In genomic region chr12:77830502-77830901, GRCh38 we compare ENCODE assay signal across 16 cellular contexts. TPM values are rescaled to one million over a fixed set of nuclear protein-coding genes. Genes with fewer than 3 reads are reported as not detected.
DNase-seq lines count a peak whose midpoint lies in the region; ATAC-seq and TF ChIP-seq lines count a peak whose summit lies in the region.
"Had no signal": no experiment of that assay in that cellular context is flagged by ENCODE, and none has a peak within 500 bp of the region (broad histone marks: within the 10 kb centered on the region; RNA-seq: fewer than 3 reads in every experiment).

Gene NAV3, plus strand, starts transcription at chr12:77830894. Its CDS starts 568 bp downstream, at chr12:77831462.

- ATAC-seq in psoas muscle (peak in 1 of 4 donors; percentile 53), HG03108 (IDR thresholded peaks at IDR 0.05; ENCODE audit: unreplicated experiment) (no peak), HG02571 (IDR thresholded peaks at IDR 0.05; ENCODE audit: unreplicated experiment) (no peak)
- ATAC-seq: WTC11 had no signal

- no peaks in the 10 kb centered on the region for H3K36me3 ChIP-seq in breast epithelium
- no peaks in the 10 kb centered on the region for H3K36me3 ChIP-seq in left ventricle myocardium inferior
- H3K36me3 ChIP-seq in psoas muscle (ENCODE audit: insufficient read depth in 1 of 2, low read depth in 1 of 2) = no peaks in the 10 kb centered on the region

- intact Hi-C loops in breast epithelium (cut with DNase I; ENCODE audit: low total_unique reads) (no loop called here), left ventricle myocardium inferior (cut with micrococcal nuclease) (no loop called here), psoas muscle (cut with DNase I) (no loop called here)

- no peaks in the 10 kb centered on the region for H3K27me3 ChIP-seq in breast epithelium
- no peaks in the 10 kb centered on the region for H3K27me3 ChIP-seq in left ventricle myocardium inferior (ENCODE audit: low read depth)
- no peaks in the 10 kb centered on the region for H3K27me3 ChIP-seq in psoas muscle (ENCODE audit: insufficient read depth in 3 of 3, low read length in 2 of 3)

- H3K9me3 ChIP-seq in breast epithelium (no peaks in the 10 kb centered on the region), left ventricle myocardium inferior (replicated peaks) (no peaks in the 10 kb centered on the region), psoas muscle (no peaks in the 10 kb centered on the region)

- TF ChIP-seq POLR2A in breast epithelium (IDR thresholded peaks at IDR 0.05) = no peak

- H3K4me3 ChIP-seq in breast epithelium (peak within 1 kb of the TSS in 1 of 3 donors; percentile 8), left ventricle myocardium inferior (peak within 1 kb of the TSS; percentile 29), psoas muscle (peak within 1 kb of the TSS; percentile 8)
- H3K4me3 ChIP-seq: lung had no signal

- H3K4me1 ChIP-seq in breast epithelium (no peaks in the 10 kb centered on the region), left ventricle myocardium inferior (peaks cover 21% of the 10 kb centered on the region), psoas muscle (no peaks in the 10 kb centered on the region)

- 3 to 5% (median 5%) methylated on average over 3 of the region's 3 CpGs for WGBS in psoas muscle, 3 donors

- TF ChIP-seq CTCF in breast epithelium (IDR thresholded peaks at IDR 0.05) (no peak), left ventricle myocardium inferior (IDR thresholded peaks at IDR 0.05; ENCODE audit: borderline replicate concordance) (no peak), psoas muscle (IDR thresholded peaks at IDR 0.05) (no peak)

- DNase-seq in Daoy (ENCODE audit: low read depth) (no peak), breast epithelium (ENCODE audit: low spot score in 2 of 2) (no peak), left ventricle myocardium inferior (no peak), psoas muscle (no peak), DMS 273 treated with DMSO at 0.1 percent for 48 hours (lab: John Stamatoyannopoulos, UW) (no peak)
- DNase-seq in activated CD4-positive, alpha-beta T cell treated with anti-CD3 and anti-CD28 coated beads, Interleukin-2, amount 50 U/mL, for 1 hour = no peak
- DNase-seq: activated naive CD4-positive, alpha-beta T cell treated with anti-CD3 and anti-CD28 coated beads for 36 hours; C1 segment of cervical spinal cord; NCI-H146; OCI-M1; stimulated activated CD4-positive, alpha-beta T cell treated with anti-CD3 and anti-CD28 coated beads, Interleukin-15, amount 100 ng/mL, for 24 hours; stimulated activated naive CD4-positive, alpha-beta T cell treated with Interleukin-2 at 50 U/mL for 16 hours had no signal

- peak within 1 kb of the TSS; percentile 1 to 12 for H3K27ac ChIP-seq in breast epithelium
- H3K27ac ChIP-seq in left ventricle myocardium inferior (replicated peaks) = peak within 1 kb of the TSS; percentile 65
- H3K27ac ChIP-seq in psoas muscle = no peak within 1 kb of the TSS

RNA-seq across cellular contexts. Expression of gene NAV3, which starts in this region (rescaled TPM):
- 20.7 and 34.2 TPM in 2 replicates for total RNA-seq in Daoy (2014; rRNA removed; shearing (Covaris generic))
- 10 to 100 TPM; 25.6 to 46.1 (median 41.1) TPM for total RNA-seq in breast epithelium
- total RNA-seq in left ventricle myocardium inferior = 1.5 TPM
- total RNA-seq in psoas muscle = 1 to 10 TPM; 2.2 to 4.2 (median 3.4) TPM
- 1 to 10 TPM in 1 of 3 donors, under 1 TPM in 2; 0.47 to 1.2 (median 0.61) TPM for polyA plus RNA-seq in psoas muscle
- total RNA-seq: activated naive CD4-positive, alpha-beta T cell treated with anti-CD3 and anti-CD28 coated beads for 36 hours had no signal
